In genomic region chr22:40855104-40855959, GRCh38 we compare ENCODE assay signal across 8 cellular contexts. TPM values are rescaled to one million over a fixed set of nuclear protein-coding genes. Genes with fewer than 3 reads are reported as not detected.
A peak's percentile ranks its signal among the peaks of the same experiment; 100 is the strongest.
DNase-seq lines count a peak whose midpoint lies in the region; ATAC-seq and TF ChIP-seq lines count a peak whose summit lies in the region.

No MANE protein-coding gene starts in this region.

- ATAC-seq in GM21515 (IDR thresholded peaks at IDR 0.05; ENCODE audit: unreplicated experiment): no peak
- ATAC-seq in GM21367 (IDR thresholded peaks at IDR 0.05; ENCODE audit: unreplicated experiment): no peak
- ATAC-seq in HG02623 (IDR thresholded peaks at IDR 0.05; ENCODE audit: unreplicated experiment): no peak

- H3K4me3 ChIP-seq in AG10803 (ENCODE audit: low read length): peak overlapping the region; percentile 95
- H3K4me3 ChIP-seq in fibroblast of villous mesenchyme (ENCODE audit: low read depth, low read length): peak overlapping the region; percentile 99

- TF ChIP-seq CTCF in AG10803 (conservative IDR thresholded peaks at IDR 0.05; ENCODE audit: low read length): no peak
- TF ChIP-seq CTCF in fibroblast of villous mesenchyme (IDR thresholded peaks at IDR 0.05; ENCODE audit: insufficient read depth, low read depth, low read length): no peak

- peaks cover 4% of the 10 kb centered on the region for H3K36me3 Mint-ChIP-seq in activated CD4-positive, alpha-beta memory T cell treated with anti-CD3 and anti-CD28 coated beads for 36 hours

- no peaks in the 10 kb centered on the region for H3K27me3 Mint-ChIP-seq in activated CD4-positive, alpha-beta memory T cell treated with anti-CD3 and anti-CD28 coated beads for 36 hours

- peaks cover 58% of the 10 kb centered on the region for H3K4me1 Mint-ChIP-seq in activated CD4-positive, alpha-beta memory T cell treated with anti-CD3 and anti-CD28 coated beads for 36 hours (ENCODE audit: low read depth)

- H3K4me3 Mint-ChIP-seq in activated CD4-positive, alpha-beta memory T cell treated with anti-CD3 and anti-CD28 coated beads for 36 hours: peak overlapping the region; percentile 98

- no peaks in the 10 kb centered on the region for H3K9me3 Mint-ChIP-seq in activated CD4-positive, alpha-beta memory T cell treated with anti-CD3 and anti-CD28 coated beads for 36 hours

- intact Hi-C loops in activated CD4-positive, alpha-beta memory T cell treated with anti-CD3 and anti-CD28 coated beads for 36 hours (cut with micrococcal nuclease): loop anchor here (5.0 to 10.0 kb wide), 7 partner anchors 97 to 811 kb away; partner anchors contain the start of genes ACO2, MRTFA, PHF5A and RANGAP1

- CTCF ChIA-PET in activated CD4-positive, alpha-beta memory T cell treated with anti-CD3 and anti-CD28 coated beads for 36 hours (lab: Charles Lee): interaction anchor here (0.9 to 3.1 kb wide), 3 partner anchors 37 to 172 kb away, joined by 3 to 20 read pairs (median 11); no protein-coding TSS in a partner anchor

- DNase-seq in AG10803 (ENCODE audit: low read depth) (peak; percentile 49), HT1080 (ENCODE audit: low read depth) (peak; percentile 6), fibroblast of villous mesenchyme (ENCODE audit: low read depth) (peak; percentile 64), putamen (ENCODE audit: low spot score) (peak; percentile 12)
- peak; percentile 23 for DNase-seq in activated CD4-positive, alpha-beta memory T cell treated with anti-CD3 and anti-CD28 coated beads for 36 hours

- peak overlapping the region; percentile 99 for H3K27ac Mint-ChIP-seq in activated CD4-positive, alpha-beta memory T cell treated with anti-CD3 and anti-CD28 coated beads for 36 hours

- POLR2A ChIA-PET in activated CD4-positive, alpha-beta memory T cell treated with anti-CD3 and anti-CD28 coated beads for 36 hours (lab: Charles Lee): interaction anchor here (2.1 kb wide), 1 partner anchor 36 kb away, joined by 9 read pairs; the partner anchor contains the start of gene SLC25A17

RNA-seq across cellular contexts. Expression of gene ST13, which starts 1.1 kb away (rescaled TPM):
- 154 and 162 TPM in 2 replicates for total RNA-seq in HT1080 (2014; rRNA removed; shearing (Covaris generic))
- polyA plus RNA-seq in HT1080 (2015; cell fraction: cytosol; rRNA removed): 136 and 194 TPM in 2 replicates
- 89.8 and 101 TPM in 2 replicates for polyA plus RNA-seq in HT1080 (2015; cell fraction: nucleus; rRNA removed)
- total RNA-seq in activated CD4-positive, alpha-beta memory T cell treated with anti-CD3 and anti-CD28 coated beads for 36 hours: 100 to 1,000 TPM; 240 to 263 TPM
- total RNA-seq in fibroblast of villous mesenchyme: 190 and 199 TPM in 2 replicates

RNA-seq across cellular contexts. Expression of gene XPNPEP3, which starts 1.6 kb away (rescaled TPM):
- total RNA-seq in HT1080 (2014; rRNA removed; shearing (Covaris generic)): 9.0 and 10.9 TPM in 2 replicates
- polyA plus RNA-seq in HT1080 (2015; cell fraction: cytosol; rRNA removed): 11.7 and 13.9 TPM in 2 replicates
- polyA plus RNA-seq in HT1080 (2015; cell fraction: nucleus; rRNA removed): 28.1 and 37.8 TPM in 2 replicates
- total RNA-seq in activated CD4-positive, alpha-beta memory T cell treated with anti-CD3 and anti-CD28 coated beads for 36 hours: 10 to 100 TPM; 19.4 to 20.1 TPM
- 15.1 and 19.0 TPM in 2 replicates for total RNA-seq in fibroblast of villous mesenchyme

RNA-seq across cellular contexts. Expression of gene DNAJB7, which starts 6.6 kb away (rescaled TPM):
- total RNA-seq in HT1080 (2014; rRNA removed; shearing (Covaris generic)): not detected in 2 replicates
- not detected in 2 replicates for polyA plus RNA-seq in HT1080 (2015; cell fraction: cytosol; rRNA removed)
- not detected in 2 replicates for polyA plus RNA-seq in HT1080 (2015; cell fraction: nucleus; rRNA removed)
- total RNA-seq in activated CD4-positive, alpha-beta memory T cell treated with anti-CD3 and anti-CD28 coated beads for 36 hours: not detected
- total RNA-seq in fibroblast of villous mesenchyme: not detected in 2 replicates

RNA-seq across cellular contexts. Expression of gene SLC25A17, which starts 36.2 kb away (rescaled TPM):
- total RNA-seq in HT1080 (2014; rRNA removed; shearing (Covaris generic)): 32.3 and 34.4 TPM in 2 replicates
- 27.3 and 31.4 TPM in 2 replicates for polyA plus RNA-seq in HT1080 (2015; cell fraction: cytosol; rRNA removed)
- 39.4 and 41.5 TPM in 2 replicates for polyA plus RNA-seq in HT1080 (2015; cell fraction: nucleus; rRNA removed)
- 10 to 100 TPM; 29.3 to 30.8 TPM for total RNA-seq in activated CD4-positive, alpha-beta memory T cell treated with anti-CD3 and anti-CD28 coated beads for 36 hours
- 12.9 and 23.7 TPM in 2 replicates for total RNA-seq in fibroblast of villous mesenchyme

Comparison
In these comparisons a context has a peak if more than half of its experiments do, and no peak if none do; other contexts are left out.
1. DNase-seq: peak in every context shown above with its lines; median percentile 64 in fibroblast of villous mesenchyme; 49 in AG10803; 23 in activated CD4-positive, alpha-beta memory T cell treated with anti-CD3 and anti-CD28 coated beads for 36 hours; 12 in putamen; 6 in HT1080.